ENCODE assay signal across 8 cellular contexts in the genomic region with DNA sequence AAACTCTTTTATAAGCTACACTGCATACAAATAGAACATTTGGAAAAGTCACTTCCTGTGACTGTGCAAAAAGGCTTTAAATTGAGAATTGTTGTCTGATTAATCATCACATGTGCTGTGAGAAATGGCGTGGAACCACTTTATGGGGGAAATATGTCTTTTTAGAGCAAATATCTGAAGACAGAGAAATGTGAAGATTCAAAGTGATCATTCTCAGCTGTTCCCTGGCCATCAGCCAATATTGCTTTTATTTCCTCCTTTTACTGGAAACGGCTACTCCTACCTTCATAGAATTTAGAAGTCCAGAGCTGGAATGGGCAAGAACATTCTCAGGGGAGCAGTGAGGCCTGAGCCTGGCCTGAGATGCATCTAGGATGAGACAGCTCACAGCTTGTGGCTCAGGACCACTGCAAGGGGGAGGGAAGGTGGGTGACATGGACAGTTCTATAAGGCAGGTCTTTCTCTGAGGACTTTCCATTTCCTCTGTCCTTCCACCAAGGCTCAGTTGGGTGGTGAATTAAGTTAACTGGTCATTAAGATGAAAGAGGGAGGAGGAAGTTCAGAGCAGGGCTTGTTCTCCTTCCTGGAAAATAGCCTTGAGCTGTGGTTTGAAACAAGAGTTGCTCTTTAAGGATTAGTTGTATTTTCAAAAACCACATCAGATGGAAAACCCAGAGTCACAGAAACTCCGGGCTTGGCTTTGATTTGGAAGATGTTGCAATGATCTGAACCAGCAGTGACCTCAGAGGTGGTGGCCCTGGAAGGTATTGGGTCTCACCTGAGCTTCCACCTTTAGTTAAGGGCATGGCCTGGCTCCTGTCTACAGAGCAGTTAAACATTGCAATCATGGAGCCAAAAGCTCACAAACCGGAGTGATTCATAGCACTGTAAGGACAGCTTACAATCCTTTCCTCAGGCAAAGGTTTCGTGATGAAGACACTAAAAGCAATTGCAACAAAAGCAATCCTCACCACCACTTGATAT.
A peak's percentile ranks its signal among the peaks of the same experiment; 100 is the strongest.
DNase-seq lines count a peak whose midpoint lies in the region; ATAC-seq, FAIRE-seq and TF ChIP-seq lines count a peak whose summit lies in the region.

No MANE protein-coding gene starts in this region.

- H3K4me3 ChIP-seq in esophagus muscularis mucosa (no peak overlapping the region), psoas muscle (no peak overlapping the region), Caco-2 (ENCODE audit: low read depth, low read length) (no peak overlapping the region)

- H3K9me3 ChIP-seq in esophagus muscularis mucosa, result no peaks in the 10 kb centered on the region
- no peaks in the 10 kb centered on the region for H3K9me3 ChIP-seq in psoas muscle
- H3K9me3 ChIP-seq in Caco-2, result no peaks in the 10 kb centered on the region

- peaks cover 5% of the 10 kb centered on the region for H3K27me3 Mint-ChIP-seq in Caco-2 (ENCODE audit: insufficient read depth, unreplicated experiment)

- H3K4me1 ChIP-seq in esophagus muscularis mucosa (peaks cover 54 to 73% (median 66%) of the 10 kb centered on the region in 4 donors), psoas muscle (no peaks in the 10 kb centered on the region), Caco-2 (no peaks in the 10 kb centered on the region)

- no peak overlapping the region for H3K27ac Mint-ChIP-seq in Caco-2 (ENCODE audit: unreplicated experiment)

- no peak for TF ChIP-seq CTCF in esophagus muscularis mucosa (IDR thresholded peaks at IDR 0.05)
- TF ChIP-seq CTCF in psoas muscle (IDR thresholded peaks at IDR 0.05), result no peak
- no peak for TF ChIP-seq CTCF in Caco-2 (IDR thresholded peaks at IDR 0.05; ENCODE audit: insufficient read depth in 1 of 2, low read depth in 1 of 2, low read length in 1 of 2, severe bottlenecking in 1 of 2, unreplicated experiment in 1 of 2)

- peak overlapping the region; percentile 33 to 71 (median 54) for H3K27ac ChIP-seq in esophagus muscularis mucosa (replicated peaks in 1 of 4)
- peak overlapping the region; percentile 10 for H3K27ac ChIP-seq in psoas muscle

- CTCF ChIA-PET in Caco-2 (lab: Charles Lee), result no interaction called here

- POLR2A ChIA-PET in Caco-2 (lab: Charles Lee), result no interaction called here

- no peak overlapping the region for H3K4me3 Mint-ChIP-seq in Caco-2 (ENCODE audit: unreplicated experiment)

- no peaks in the 10 kb centered on the region for H3K36me3 ChIP-seq in esophagus muscularis mucosa
- H3K36me3 ChIP-seq in psoas muscle (ENCODE audit: insufficient read depth in 1 of 2, low read depth in 1 of 2), result no peaks in the 10 kb centered on the region
- no peaks in the 10 kb centered on the region for H3K36me3 ChIP-seq in Caco-2 (ENCODE audit: control insufficient read depth, insufficient read depth, low read length)

- intact Hi-C loops in esophagus muscularis mucosa (cut with DNase I) (no loop called here), psoas muscle (cut with DNase I) (no loop called here), Caco-2 (cut with micrococcal nuclease; ENCODE audit: unreplicated experiment) (no loop called here)

- H3K27me3 ChIP-seq in esophagus muscularis mucosa (no peaks in the 10 kb centered on the region), psoas muscle (ENCODE audit: insufficient read depth in 3 of 3, low read length in 2 of 3) (peaks cover 0 to 1% (median 0%) of the 10 kb centered on the region in 3 donors), Caco-2 (replicated peaks; ENCODE audit: control insufficient read depth, insufficient read depth, low read length) (no peaks in the 10 kb centered on the region)

- no peaks in the 10 kb centered on the region for H3K36me3 Mint-ChIP-seq in Caco-2 (ENCODE audit: insufficient read depth, unreplicated experiment)

- WGBS in esophagus muscularis mucosa, result 56% methylated on average over 5 of the region's 5 CpGs
- WGBS in psoas muscle, 3 donors, result 63 to 74% (median 68%) methylated on average over 5 of the region's 5 CpGs

- no TSS peak for BruUV-seq in Caco-2 (replicated peaks; lab: Mats Ljungman, UMichigan)

- no peak for FAIRE-seq in RCC 7860 (lab: Jason Lieb, UNC)

- peak; percentile 43 for DNase-seq in COLO829 (ENCODE audit: low spot score)
- DNase-seq in RCC 7860 (ENCODE audit: low spot score), result peak; percentile 11
- no peak for DNase-seq in esophagus muscularis mucosa (ENCODE audit: extremely low spot score)
- DNase-seq in psoas muscle, result no peak
- no peak for DNase-seq in germinal center (ENCODE audit: low spot score)
- no peak for DNase-seq in Caco-2
- DNase-seq in hippocampal formation (lab: John Stamatoyannopoulos, UW), result no peak

- H3K4me1 Mint-ChIP-seq in Caco-2 (ENCODE audit: low read depth, unreplicated experiment), result peaks cover 6% of the 10 kb centered on the region

- ATAC-seq in psoas muscle (peak in 1 of 4 donors; percentile 25), HG02759 (IDR thresholded peaks at IDR 0.05; ENCODE audit: unreplicated experiment) (no peak)

- no peak for TF ChIP-seq POLR2A in esophagus muscularis mucosa (IDR thresholded peaks at IDR 0.05; ENCODE audit: low read depth)

- no peaks in the 10 kb centered on the region for H3K9me3 Mint-ChIP-seq in Caco-2 (ENCODE audit: unreplicated experiment)

- no peak for TF ChIP-seq EP300 in esophagus muscularis mucosa (IDR thresholded peaks at IDR 0.05)

Comparison
In these comparisons a context has a peak if more than half of its experiments do, and no peak if none do; other contexts are left out.
1. DNase-seq: peak in COLO829 (single experiment) and RCC 7860 (single experiment); none in esophagus muscularis mucosa (single experiment), psoas muscle (0 of 2), germinal center (single experiment), Caco-2 (0 of 2) and hippocampal formation (0 of 2).